Comparison of ENCODE assay signal across 7 cellular contexts in the genomic region with DNA sequence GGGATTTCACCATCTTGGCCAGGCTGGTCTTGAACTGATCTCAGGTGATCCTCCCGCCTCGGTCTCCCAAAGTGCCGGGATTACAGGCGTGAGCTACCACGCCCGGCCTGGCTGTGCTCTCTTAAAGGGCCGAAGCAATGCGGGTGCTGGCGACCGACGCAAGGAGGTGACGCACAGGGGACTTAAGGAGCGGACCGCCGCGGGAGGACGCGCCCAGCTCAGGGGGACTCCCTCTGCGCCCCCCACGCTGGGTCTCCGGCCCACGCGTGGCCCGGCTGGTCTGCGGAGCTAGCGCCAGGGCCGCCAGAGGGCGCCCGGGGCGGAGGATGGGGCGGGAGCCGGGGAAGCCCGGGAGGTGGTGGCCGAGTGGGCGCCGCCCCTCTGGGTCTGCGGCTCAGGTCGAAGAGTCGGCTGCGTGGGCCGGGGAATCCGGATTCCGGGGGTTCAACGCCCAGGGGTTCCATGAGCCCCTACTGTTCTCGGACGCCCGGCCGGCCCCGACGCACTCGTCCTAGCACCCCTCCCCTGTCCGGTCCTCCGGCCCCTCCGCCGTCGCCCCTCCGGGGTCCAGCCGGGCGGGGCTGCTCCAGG. TPM values are rescaled to one million over a fixed set of nuclear protein-coding genes. Genes with fewer than 3 reads are reported as not detected.
DNase-seq lines count a peak whose midpoint lies in the region; ATAC-seq, FAIRE-seq and TF ChIP-seq lines count a peak whose summit lies in the region.

No MANE protein-coding gene starts in this region.

- ATAC-seq in HG02623 (IDR thresholded peaks at IDR 0.05; ENCODE audit: unreplicated experiment), result peak; percentile 63
- ATAC-seq in activated CD4-positive, CD25-positive, alpha-beta regulatory T cell treated with anti-CD3 and anti-CD28 coated beads, Interleukin-2, amount 50 U/mL, for 24 hours, result peak; percentile 83 to 84

- H3K27ac ChIP-seq in layer of hippocampus (ENCODE audit: low read depth, low read length), result peak overlapping the region; percentile 90

- no peak for TF ChIP-seq POLR2A in GM12891 (IDR thresholded peaks at IDR 0.05; ENCODE audit: low read depth, low read length)

- DNase-seq in GM12891 (ENCODE audit: insufficient read length, low spot score) (peak; percentile 89), NCI-H1105 treated with DMSO at 0.1 percent for 48 hours (lab: John Stamatoyannopoulos, UW) (peak; percentile 45), cerebellar cortex (ENCODE audit: low spot score) (peak; percentile 49)
- DNase-seq in stimulated activated CD4-positive, alpha-beta T cell treated with anti-CD3 and anti-CD28 coated beads, Interleukin-1b, Interleukin-23, amount 100 ng/mL, for 48 hours, result peak; percentile 54

- no peaks in the 10 kb centered on the region for H3K27me3 ChIP-seq in layer of hippocampus (ENCODE audit: control insufficient read depth, insufficient read depth, low read length)

- peak; percentile 66 for FAIRE-seq in GM12891 (lab: Jason Lieb, UNC)

TF ChIP-seq in GM12891, 5 proteins besides CTCF, POLR2A, EP300 and RAD21:
- no peak for TF ChIP-seq POLR2AphosphoS5 (IDR thresholded peaks at IDR 0.05; ENCODE audit: low read depth, low read length)
- no peak for TF ChIP-seq POU2F2 (IDR thresholded peaks at IDR 0.05; ENCODE audit: low read depth, low read length)
- no peak for TF ChIP-seq SPI1 (IDR thresholded peaks at IDR 0.05; ENCODE audit: low read depth, low read length)
- TF ChIP-seq PAX5 (IDR thresholded peaks at IDR 0.05; ENCODE audit: insufficient read depth, low read length, severe bottlenecking), result no peak
- TF ChIP-seq TAF1 (IDR thresholded peaks at IDR 0.05; ENCODE audit: low read depth, low read length), result no peak

RNA-seq across cellular contexts. Expression of a gene that starts 0.5 kb away (rescaled TPM):
- polyA plus RNA-seq in GM12891 (2012; ENCODE audit: low read depth, missing spikeins), result 3.7 TPM

RNA-seq across cellular contexts. Expression of a gene that starts 35.7 kb away (rescaled TPM):
- polyA plus RNA-seq in GM12891 (2012; ENCODE audit: low read depth, missing spikeins), result 27.2 TPM

RNA-seq across cellular contexts. Expression of a gene that starts 49.0 kb away (rescaled TPM):
- polyA plus RNA-seq in GM12891 (2012; ENCODE audit: low read depth, missing spikeins), result 46.8 TPM

Comparison
In these comparisons a context has a peak if more than half of its experiments do, and no peak if none do; other contexts are left out.
1. Peak in every context shown above with its lines: DNase-seq, ATAC-seq and H3K27ac ChIP-seq.